Comparison of ENCODE assay signal across 1 cellular context in the genomic region with DNA sequence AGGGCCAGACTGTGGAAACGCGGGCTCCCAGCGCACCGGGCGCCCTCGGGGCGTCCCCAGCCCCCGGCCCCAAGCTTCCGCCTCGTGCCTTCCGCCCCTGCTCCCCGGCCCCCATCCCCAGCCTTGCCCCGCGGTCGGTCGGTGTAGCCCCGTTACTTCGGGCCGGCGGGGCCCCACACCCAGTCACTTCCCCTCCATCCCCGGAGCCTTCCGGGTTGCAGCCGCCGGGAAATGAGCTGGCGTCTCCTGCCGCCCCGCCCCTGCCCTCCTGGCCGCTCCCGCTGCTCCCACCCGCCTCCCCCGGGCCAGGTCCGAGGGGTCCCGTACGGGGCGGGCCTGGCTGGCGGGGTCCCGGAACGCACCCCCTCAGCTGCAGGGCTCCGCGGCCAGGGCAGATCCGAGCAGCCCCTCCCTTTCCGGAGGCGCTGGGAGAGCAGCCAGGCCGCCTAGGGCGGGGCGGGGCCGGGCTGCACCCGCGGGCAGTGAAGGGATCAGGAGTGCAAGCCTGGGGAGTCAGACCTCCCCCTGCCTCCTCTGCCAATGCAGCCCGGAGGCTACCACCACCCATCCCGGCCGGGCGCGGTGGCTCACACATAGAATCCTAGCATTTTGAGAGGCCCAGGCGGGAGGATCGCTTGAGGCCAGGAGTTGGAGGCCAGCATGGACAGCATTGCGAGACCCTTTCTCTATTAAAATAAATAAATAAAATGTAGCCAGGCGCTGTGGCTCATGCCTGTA.
TF ChIP-seq lines count a peak whose summit lies in the region.

No MANE protein-coding gene starts in this region.

TF ChIP-seq in HepG2, 621 proteins besides CTCF, POLR2A, EP300 and RAD21 (continued from another document and continues in another):
- TF ChIP-seq ZNF142 (CRISPR knock-in tag; IDR thresholded peaks at IDR 0.05): no peak
- TF ChIP-seq POLR2AphosphoS2 (IDR thresholded peaks at IDR 0.05; ENCODE audit: low read depth, low read length): no peak
- no peak for TF ChIP-seq ZNF20 (CRISPR knock-in tag; IDR thresholded peaks at IDR 0.05)
- TF ChIP-seq, protein P1, sequence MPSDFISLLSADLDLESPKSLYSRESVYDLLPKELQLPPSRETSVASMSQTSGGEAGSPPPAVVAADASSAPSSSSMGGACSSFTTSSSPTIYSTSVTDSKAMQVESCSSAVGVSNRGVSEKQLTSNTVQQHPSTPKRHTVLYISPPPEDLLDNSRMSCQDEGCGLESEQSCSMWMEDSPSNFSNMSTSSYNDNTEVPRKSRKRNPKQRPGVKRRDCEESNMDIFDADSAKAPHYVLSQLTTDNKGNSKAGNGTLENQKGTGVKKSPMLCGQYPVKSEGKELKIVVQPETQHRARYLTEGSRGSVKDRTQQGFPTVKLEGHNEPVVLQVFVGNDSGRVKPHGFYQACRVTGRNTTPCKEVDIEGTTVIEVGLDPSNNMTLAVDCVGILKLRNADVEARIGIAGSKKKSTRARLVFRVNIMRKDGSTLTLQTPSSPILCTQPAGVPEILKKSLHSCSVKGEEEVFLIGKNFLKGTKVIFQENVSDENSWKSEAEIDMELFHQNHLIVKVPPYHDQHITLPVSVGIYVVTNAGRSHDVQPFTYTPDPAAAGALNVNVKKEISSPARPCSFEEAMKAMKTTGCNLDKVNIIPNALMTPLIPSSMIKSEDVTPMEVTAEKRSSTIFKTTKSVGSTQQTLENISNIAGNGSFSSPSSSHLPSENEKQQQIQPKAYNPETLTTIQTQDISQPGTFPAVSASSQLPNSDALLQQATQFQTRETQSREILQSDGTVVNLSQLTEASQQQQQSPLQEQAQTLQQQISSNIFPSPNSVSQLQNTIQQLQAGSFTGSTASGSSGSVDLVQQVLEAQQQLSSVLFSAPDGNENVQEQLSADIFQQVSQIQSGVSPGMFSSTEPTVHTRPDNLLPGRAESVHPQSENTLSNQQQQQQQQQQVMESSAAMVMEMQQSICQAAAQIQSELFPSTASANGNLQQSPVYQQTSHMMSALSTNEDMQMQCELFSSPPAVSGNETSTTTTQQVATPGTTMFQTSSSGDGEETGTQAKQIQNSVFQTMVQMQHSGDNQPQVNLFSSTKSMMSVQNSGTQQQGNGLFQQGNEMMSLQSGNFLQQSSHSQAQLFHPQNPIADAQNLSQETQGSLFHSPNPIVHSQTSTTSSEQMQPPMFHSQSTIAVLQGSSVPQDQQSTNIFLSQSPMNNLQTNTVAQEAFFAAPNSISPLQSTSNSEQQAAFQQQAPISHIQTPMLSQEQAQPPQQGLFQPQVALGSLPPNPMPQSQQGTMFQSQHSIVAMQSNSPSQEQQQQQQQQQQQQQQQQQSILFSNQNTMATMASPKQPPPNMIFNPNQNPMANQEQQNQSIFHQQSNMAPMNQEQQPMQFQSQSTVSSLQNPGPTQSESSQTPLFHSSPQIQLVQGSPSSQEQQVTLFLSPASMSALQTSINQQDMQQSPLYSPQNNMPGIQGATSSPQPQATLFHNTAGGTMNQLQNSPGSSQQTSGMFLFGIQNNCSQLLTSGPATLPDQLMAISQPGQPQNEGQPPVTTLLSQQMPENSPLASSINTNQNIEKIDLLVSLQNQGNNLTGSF (CRISPR knock-in tag; IDR thresholded peaks at IDR 0.05): no peak
- TF ChIP-seq YY1 (IDR thresholded peaks at IDR 0.05; ENCODE audit: insufficient read depth, insufficient replicate concordance, low read depth, low read length): peak; percentile 22
- peak; percentile 45; the same call in 1 of the 2 replicates for TF ChIP-seq KAT7 (CRISPR knock-in tag; IDR thresholded peaks at IDR 0.05; ENCODE audit: borderline replicate concordance)
- no peak for TF ChIP-seq NR2C2 (CRISPR knock-in tag; IDR thresholded peaks at IDR 0.05; ENCODE audit: borderline replicate concordance)
- TF ChIP-seq ZBTB34 (CRISPR knock-in tag; IDR thresholded peaks at IDR 0.05): no peak
- no peak for TF ChIP-seq SCMH1 (CRISPR knock-in tag; IDR thresholded peaks at IDR 0.05; ENCODE audit: borderline replicate concordance)
- no peak for TF ChIP-seq XBP1 (CRISPR knock-in tag; IDR thresholded peaks at IDR 0.05)
- no peak for TF ChIP-seq RBM39 (IDR thresholded peaks at IDR 0.05; ENCODE audit: low read depth, low read length, poor library complexity, severe bottlenecking)
- TF ChIP-seq RCOR2 (CRISPR knock-in tag; IDR thresholded peaks at IDR 0.05): no peak
- no peak for TF ChIP-seq ZBTB8A (CRISPR knock-in tag; IDR thresholded peaks at IDR 0.05; ENCODE audit: borderline replicate concordance, low read depth)
- no peak for TF ChIP-seq PAF1 (CRISPR knock-in tag; IDR thresholded peaks at IDR 0.05)
- no peak for TF ChIP-seq RFX3 (CRISPR knock-in tag; IDR thresholded peaks at IDR 0.05)
- TF ChIP-seq, protein P2, sequence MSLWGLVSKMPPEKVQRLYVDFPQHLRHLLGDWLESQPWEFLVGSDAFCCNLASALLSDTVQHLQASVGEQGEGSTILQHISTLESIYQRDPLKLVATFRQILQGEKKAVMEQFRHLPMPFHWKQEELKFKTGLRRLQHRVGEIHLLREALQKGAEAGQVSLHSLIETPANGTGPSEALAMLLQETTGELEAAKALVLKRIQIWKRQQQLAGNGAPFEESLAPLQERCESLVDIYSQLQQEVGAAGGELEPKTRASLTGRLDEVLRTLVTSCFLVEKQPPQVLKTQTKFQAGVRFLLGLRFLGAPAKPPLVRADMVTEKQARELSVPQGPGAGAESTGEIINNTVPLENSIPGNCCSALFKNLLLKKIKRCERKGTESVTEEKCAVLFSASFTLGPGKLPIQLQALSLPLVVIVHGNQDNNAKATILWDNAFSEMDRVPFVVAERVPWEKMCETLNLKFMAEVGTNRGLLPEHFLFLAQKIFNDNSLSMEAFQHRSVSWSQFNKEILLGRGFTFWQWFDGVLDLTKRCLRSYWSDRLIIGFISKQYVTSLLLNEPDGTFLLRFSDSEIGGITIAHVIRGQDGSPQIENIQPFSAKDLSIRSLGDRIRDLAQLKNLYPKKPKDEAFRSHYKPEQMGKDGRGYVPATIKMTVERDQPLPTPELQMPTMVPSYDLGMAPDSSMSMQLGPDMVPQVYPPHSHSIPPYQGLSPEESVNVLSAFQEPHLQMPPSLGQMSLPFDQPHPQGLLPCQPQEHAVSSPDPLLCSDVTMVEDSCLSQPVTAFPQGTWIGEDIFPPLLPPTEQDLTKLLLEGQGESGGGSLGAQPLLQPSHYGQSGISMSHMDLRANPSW (CRISPR knock-in tag; IDR thresholded peaks at IDR 0.05; ENCODE audit: borderline replicate concordance): no peak
- TF ChIP-seq NONO (IDR thresholded peaks at IDR 0.05): no peak
- no peak for TF ChIP-seq NONO (CRISPR knock-in tag; conservative IDR thresholded peaks at IDR 0.05)
- no peak for TF ChIP-seq TRAFD1 (CRISPR knock-in tag; IDR thresholded peaks at IDR 0.05; ENCODE audit: borderline replicate concordance)
- TF ChIP-seq, protein P3, sequence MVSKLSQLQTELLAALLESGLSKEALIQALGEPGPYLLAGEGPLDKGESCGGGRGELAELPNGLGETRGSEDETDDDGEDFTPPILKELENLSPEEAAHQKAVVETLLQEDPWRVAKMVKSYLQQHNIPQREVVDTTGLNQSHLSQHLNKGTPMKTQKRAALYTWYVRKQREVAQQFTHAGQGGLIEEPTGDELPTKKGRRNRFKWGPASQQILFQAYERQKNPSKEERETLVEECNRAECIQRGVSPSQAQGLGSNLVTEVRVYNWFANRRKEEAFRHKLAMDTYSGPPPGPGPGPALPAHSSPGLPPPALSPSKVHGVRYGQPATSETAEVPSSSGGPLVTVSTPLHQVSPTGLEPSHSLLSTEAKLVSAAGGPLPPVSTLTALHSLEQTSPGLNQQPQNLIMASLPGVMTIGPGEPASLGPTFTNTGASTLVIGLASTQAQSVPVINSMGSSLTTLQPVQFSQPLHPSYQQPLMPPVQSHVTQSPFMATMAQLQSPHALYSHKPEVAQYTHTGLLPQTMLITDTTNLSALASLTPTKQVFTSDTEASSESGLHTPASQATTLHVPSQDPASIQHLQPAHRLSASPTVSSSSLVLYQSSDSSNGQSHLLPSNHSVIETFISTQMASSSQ (IDR thresholded peaks at IDR 0.05; ENCODE audit: low read depth): no peak
- TF ChIP-seq, protein P3 (CRISPR knock-in tag; IDR thresholded peaks at IDR 0.05; ENCODE audit: borderline replicate concordance): peak; percentile 44; the same call in 1 of the 2 replicates
- TF ChIP-seq ZNF34 (CRISPR knock-in tag; IDR thresholded peaks at IDR 0.05; ENCODE audit: borderline replicate concordance): no peak
- no peak for TF ChIP-seq ZNF562 (CRISPR knock-in tag; IDR thresholded peaks at IDR 0.05; ENCODE audit: borderline replicate concordance)
- no peak for TF ChIP-seq TBP (CRISPR knock-in tag; IDR thresholded peaks at IDR 0.05)
- no peak for TF ChIP-seq ISL2 (CRISPR knock-in tag; IDR thresholded peaks at IDR 0.05)
- no peak for TF ChIP-seq STAG1 (CRISPR knock-in tag; IDR thresholded peaks at IDR 0.05)
- TF ChIP-seq, protein P4, sequence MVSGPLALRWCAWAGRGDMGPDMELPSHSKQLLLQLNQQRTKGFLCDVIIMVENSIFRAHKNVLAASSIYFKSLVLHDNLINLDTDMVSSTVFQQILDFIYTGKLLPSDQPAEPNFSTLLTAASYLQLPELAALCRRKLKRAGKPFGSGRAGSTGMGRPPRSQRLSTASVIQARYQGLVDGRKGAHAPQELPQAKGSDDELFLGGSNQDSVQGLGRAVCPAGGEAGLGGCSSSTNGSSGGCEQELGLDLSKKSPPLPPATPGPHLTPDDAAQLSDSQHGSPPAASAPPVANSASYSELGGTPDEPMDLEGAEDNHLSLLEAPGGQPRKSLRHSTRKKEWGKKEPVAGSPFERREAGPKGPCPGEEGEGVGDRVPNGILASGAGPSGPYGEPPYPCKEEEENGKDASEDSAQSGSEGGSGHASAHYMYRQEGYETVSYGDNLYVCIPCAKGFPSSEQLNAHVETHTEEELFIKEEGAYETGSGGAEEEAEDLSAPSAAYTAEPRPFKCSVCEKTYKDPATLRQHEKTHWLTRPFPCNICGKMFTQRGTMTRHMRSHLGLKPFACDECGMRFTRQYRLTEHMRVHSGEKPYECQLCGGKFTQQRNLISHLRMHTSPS (CRISPR knock-in tag; IDR thresholded peaks at IDR 0.05; ENCODE audit: low read depth): peak; percentile 38
- TF ChIP-seq ZNF10 (CRISPR knock-in tag; IDR thresholded peaks at IDR 0.05; ENCODE audit: borderline replicate concordance, low read depth): no peak
